10 cellular contexts compared by ENCODE assay signal in the genomic region with DNA sequence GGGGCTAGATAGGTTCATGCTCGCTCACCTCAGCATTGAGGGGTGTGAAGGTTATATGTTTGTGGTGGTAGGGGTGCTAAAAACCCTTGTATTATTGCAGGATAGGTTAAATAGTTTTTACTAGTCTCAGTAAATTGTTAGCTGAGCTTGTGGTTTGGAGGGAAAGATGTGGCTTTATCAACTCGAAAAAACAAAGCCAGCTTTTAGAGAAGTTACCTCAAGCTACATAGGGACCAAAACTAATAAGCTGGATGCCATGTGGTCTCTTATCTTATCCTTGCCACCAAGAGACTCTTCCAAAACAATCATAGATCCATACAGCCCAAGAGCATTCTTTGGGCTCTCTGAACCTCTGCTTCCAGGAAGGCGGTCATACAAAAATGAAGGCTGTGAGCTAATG. TPM values are rescaled to one million over a fixed set of nuclear protein-coding genes. Genes with fewer than 3 reads are reported as not detected.
DNase-seq lines count a peak whose midpoint lies in the region; ATAC-seq lines count a peak whose summit lies in the region.
"Had no signal": no experiment of that assay in that cellular context is flagged by ENCODE, and none has a peak within 500 bp of the region (broad histone marks: within the 10 kb centered on the region; RNA-seq: fewer than 3 reads in every experiment).

No MANE protein-coding gene starts in this region.

- ATAC-seq in CD4-positive, CD25-positive, alpha-beta regulatory T cell (ENCODE audit: low read depth in 2 of 2), result no peak
- ATAC-seq in natural killer cell treated with Interleukin-12 subunit alpha and Interleukin-12 subunit beta and Interleukin-15 and Interleukin-18, amount 100 ng/mL, for 72 hours, result peak in 1 of 2 donors; percentile 10

- peaks cover 48 to 100% (median 68%) of the 10 kb centered on the region in 4 donors for H3K4me1 Mint-ChIP-seq in CD4-positive, CD25-positive, alpha-beta regulatory T cell
- peaks cover 78 to 79% of the 10 kb centered on the region in 2 donors for H3K4me1 Mint-ChIP-seq in natural killer cell treated with Interleukin-12 subunit alpha and Interleukin-12 subunit beta and Interleukin-15 and Interleukin-18, amount 100 ng/mL, for 72 hours (ENCODE audit: low read depth in 2 of 2)

- peak overlapping the region; percentile 76 to 91 (median 84) for H3K4me3 Mint-ChIP-seq in CD4-positive, CD25-positive, alpha-beta regulatory T cell
- H3K4me3 Mint-ChIP-seq in natural killer cell treated with Interleukin-12 subunit alpha and Interleukin-12 subunit beta and Interleukin-15 and Interleukin-18, amount 100 ng/mL, for 72 hours, result peak overlapping the region; percentile 75

- peaks cover 5% of the 10 kb centered on the region for H3K36me3 ChIP-seq in CD4-positive, CD25-positive, alpha-beta regulatory T cell (ENCODE audit: control insufficient read depth, insufficient read depth, low read length)
- H3K36me3 ChIP-seq in KOPT-K1 (ENCODE audit: insufficient read depth, low read length), result peaks cover 21% of the 10 kb centered on the region

- peaks cover 0 to 1% (median 0%) of the 10 kb centered on the region in 7 donors for H3K9me3 Mint-ChIP-seq in CD4-positive, CD25-positive, alpha-beta regulatory T cell
- peaks cover 5% of the 10 kb centered on the region for H3K9me3 Mint-ChIP-seq in natural killer cell treated with Interleukin-12 subunit alpha and Interleukin-12 subunit beta and Interleukin-15 and Interleukin-18, amount 100 ng/mL, for 72 hours

- DNase-seq in CD4-positive, CD25-positive, alpha-beta regulatory T cell, result peak in 1 of 3 donors; percentile 48
- DNase-seq in astrocyte of the hippocampus (ENCODE audit: low read depth, low spot score), result peak; percentile 28
- DNase-seq in natural killer cell treated with Interleukin-12 subunit alpha and Interleukin-12 subunit beta and Interleukin-15 and Interleukin-18, amount 100 ng/mL, for 72 hours (ENCODE audit: low spot score), result no peak
- DNase-seq in C1 segment of cervical spinal cord (lab: John Stamatoyannopoulos, UW), result no peak
- no peak for DNase-seq in NCI-H1092 (lab: John Stamatoyannopoulos, UW)
- no peak for DNase-seq in NCI-H446 treated with DMSO at 0.1 percent for 48 hours (lab: John Stamatoyannopoulos, UW)
- DNase-seq in EL, result no peak
- DNase-seq: cerebellar nuclear complex; stimulated activated CD4-positive, alpha-beta T cell treated with anti-CD3 and anti-CD28 coated beads, Interleukin-2, amount 100 ng/mL, for 24 hours had no signal

- peaks cover 86% of the 10 kb centered on the region for H3K4me1 ChIP-seq in CD4-positive, CD25-positive, alpha-beta regulatory T cell (ENCODE audit: control insufficient read depth, insufficient read depth, low read length, poor library complexity, severe bottlenecking)

- peaks cover 19% of the 10 kb centered on the region for H3K36me3 Mint-ChIP-seq in CD4-positive, CD25-positive, alpha-beta regulatory T cell
- peaks cover 13% of the 10 kb centered on the region for H3K36me3 Mint-ChIP-seq in natural killer cell treated with Interleukin-12 subunit alpha and Interleukin-12 subunit beta and Interleukin-15 and Interleukin-18, amount 100 ng/mL, for 72 hours

- no peaks in the 10 kb centered on the region for H3K9me3 ChIP-seq in CD4-positive, CD25-positive, alpha-beta regulatory T cell (ENCODE audit: control insufficient read depth in 2 of 2, low read length in 2 of 2)
- H3K9me3 ChIP-seq in KOPT-K1 (ENCODE audit: insufficient read depth, low read length, poor library complexity, severe bottlenecking), result no peaks in the 10 kb centered on the region

- no peaks in the 10 kb centered on the region for H3K27me3 ChIP-seq in CD4-positive, CD25-positive, alpha-beta regulatory T cell (ENCODE audit: control insufficient read depth, insufficient read depth, low read length)

- H3K27ac Mint-ChIP-seq in CD4-positive, CD25-positive, alpha-beta regulatory T cell, result peak overlapping the region; percentile 78 to 96 (median 92)
- H3K27ac Mint-ChIP-seq in natural killer cell treated with Interleukin-12 subunit alpha and Interleukin-12 subunit beta and Interleukin-15 and Interleukin-18, amount 100 ng/mL, for 72 hours, result peak overlapping the region; percentile 83 to 98

- peak overlapping the region; percentile 82 for H3K27ac ChIP-seq in CD4-positive, CD25-positive, alpha-beta regulatory T cell (ENCODE audit: insufficient read depth, low read length, poor library complexity, severe bottlenecking)
- peak overlapping the region; percentile 99 for H3K27ac ChIP-seq in KOPT-K1 (ENCODE audit: low read depth, low read length, poor library complexity, severe bottlenecking)

- no peaks in the 10 kb centered on the region for H3K27me3 Mint-ChIP-seq in CD4-positive, CD25-positive, alpha-beta regulatory T cell
- no peaks in the 10 kb centered on the region for H3K27me3 Mint-ChIP-seq in natural killer cell treated with Interleukin-12 subunit alpha and Interleukin-12 subunit beta and Interleukin-15 and Interleukin-18, amount 100 ng/mL, for 72 hours

- H3K4me3 ChIP-seq in CD4-positive, CD25-positive, alpha-beta regulatory T cell (ENCODE audit: low read depth, low read length), result peak overlapping the region; percentile 76

RNA-seq across cellular contexts. Expression of a gene that starts 29.2 kb away (rescaled TPM):
- 339 TPM for total RNA-seq in CD4-positive, CD25-positive, alpha-beta regulatory T cell
- 100 to 1,000 TPM; 382 to 527 (median 469) TPM for polyA plus RNA-seq in CD4-positive, CD25-positive, alpha-beta regulatory T cell
- 100 to 1,000 TPM; 392 to 703 TPM for total RNA-seq in natural killer cell treated with Interleukin-12 subunit alpha and Interleukin-12 subunit beta and Interleukin-15 and Interleukin-18, amount 100 ng/mL, for 72 hours
